In the genomic region with DNA sequence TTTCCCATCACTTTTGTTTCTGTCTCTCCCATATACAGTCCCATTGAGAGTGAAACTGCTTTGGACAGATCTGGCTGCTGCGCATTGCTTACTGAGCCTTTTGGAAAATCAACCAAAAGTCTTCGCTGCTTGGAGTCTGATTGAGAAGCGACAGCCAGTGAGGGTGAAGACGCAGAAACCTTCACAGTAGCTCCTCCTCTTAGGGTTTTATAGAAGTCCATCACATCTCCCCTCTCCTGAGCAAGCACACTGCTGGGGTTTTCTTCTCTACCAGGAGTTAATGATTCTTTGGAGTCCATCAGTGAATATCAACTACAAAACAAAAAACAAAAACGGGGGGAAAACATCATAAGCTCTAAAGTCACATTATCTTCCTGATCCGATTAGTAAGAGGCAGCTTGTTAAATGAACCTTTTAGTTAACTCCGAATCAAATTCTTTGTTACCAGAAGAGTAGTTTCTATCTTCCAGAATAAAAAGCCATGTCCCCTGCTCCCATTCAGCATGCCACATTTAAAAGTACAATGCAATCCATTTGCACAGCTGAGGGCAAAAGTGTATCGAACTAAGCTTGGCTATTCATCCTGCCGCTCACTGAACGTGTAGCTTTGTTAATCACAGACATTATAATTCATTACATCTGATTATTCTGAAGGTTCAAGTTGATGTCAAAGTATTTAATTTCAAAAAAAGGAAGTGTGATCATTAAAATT, we compare ENCODE assay signal across 7 cellular contexts. TPM values are rescaled to one million over a fixed set of nuclear protein-coding genes. Genes with fewer than 3 reads are reported as not detected.
A peak's percentile ranks its signal among the peaks of the same experiment; 100 is the strongest.
DNase-seq lines count a peak whose midpoint lies in the region; ATAC-seq and TF ChIP-seq lines count a peak whose summit lies in the region.

No MANE protein-coding gene starts in this region.

- no peaks in the 10 kb centered on the region; the same call in 1 of the 2 replicates for H3F3A ChIP-seq in GM23338 (replicated peaks; ENCODE audit: low read depth)

- H3K36me3 ChIP-seq in GM23338 (ENCODE audit: insufficient read depth) (no peaks in the 10 kb centered on the region), skeletal muscle satellite cell (ENCODE audit: insufficient read depth, low read length) (peaks cover 12% of the 10 kb centered on the region)

- H3K4me1 Mint-ChIP-seq in GM23338: peaks cover 61% of the 10 kb centered on the region

- H3K27me3 Mint-ChIP-seq in GM23338 (ENCODE audit: insufficient read depth, low read depth, poor library complexity): peaks cover 32% of the 10 kb centered on the region

- H3K9me3 ChIP-seq in skeletal muscle satellite cell (replicated peaks; ENCODE audit: low read length): no peaks in the 10 kb centered on the region

- no peaks in the 10 kb centered on the region for H3K79me2 ChIP-seq in GM23338 (replicated peaks; ENCODE audit: insufficient read depth)

- peaks cover 62% of the 10 kb centered on the region for H3K4me1 ChIP-seq in GM23338 (ENCODE audit: insufficient read depth)
- H3K4me1 ChIP-seq in skeletal muscle satellite cell (ENCODE audit: control insufficient read depth, insufficient read depth, low read length): peaks cover 15% of the 10 kb centered on the region

- peaks cover 2% of the 10 kb centered on the region for H3K9me2 ChIP-seq in GM23338 (ENCODE audit: insufficient read depth)

- ATAC-seq in GM23338 (no peak), GM19324 (IDR thresholded peaks at IDR 0.05; ENCODE audit: low FRiP score, unreplicated experiment) (no peak), GM21825 (IDR thresholded peaks at IDR 0.05; ENCODE audit: unreplicated experiment) (no peak)

- H3K36me3 Mint-ChIP-seq in GM23338 (ENCODE audit: low read depth): peaks cover 8% of the 10 kb centered on the region; the same call in 2 of the 3 replicates

- no peak overlapping the region for H2AFZ ChIP-seq in GM23338

- no peaks in the 10 kb centered on the region; the same call in 2 of the 3 replicates for H3K9me3 Mint-ChIP-seq in GM23338

- H3K27ac Mint-ChIP-seq in GM23338: no peak overlapping the region

- CTCF ChIA-PET in RWPE1 (lab: Yijun Ruan, JAX): interaction anchor here (0.9 to 1.1 kb wide), 3 partner anchors 62 to 479 kb away, joined by 3 to 9 read pairs (median 3); no protein-coding TSS in a partner anchor

- H4K20me1 ChIP-seq in GM23338 (replicated peaks; ENCODE audit: insufficient read depth): no peaks in the 10 kb centered on the region

- peak overlapping the region; percentile 97 for H3K9ac ChIP-seq in skeletal muscle satellite cell (ENCODE audit: low read depth, low read length)

- POLR2A ChIA-PET in RWPE1 (lab: Yijun Ruan, JAX; ENCODE audit: low non-redundant PET): no interaction called here

- H3K27me3 ChIP-seq in GM23338 (ENCODE audit: insufficient read depth) (peaks cover 51% of the 10 kb centered on the region), skeletal muscle satellite cell (ENCODE audit: control insufficient read depth, insufficient read depth, low read length) (no peaks in the 10 kb centered on the region)

- peak overlapping the region; percentile 12; the same call in 2 of the 3 replicates for H3K4me3 Mint-ChIP-seq in GM23338

- H3K4me2 ChIP-seq in GM23338 (peak overlapping the region; percentile 92), skeletal muscle satellite cell (ENCODE audit: low read length) (peak overlapping the region; percentile 87)

- no peak for DNase-seq in GM23338 (ENCODE audit: low spot score)
- DNase-seq in RWPE1 (ENCODE audit: low spot score): no peak
- DNase-seq in fibroblast of peridontal ligament (ENCODE audit: extremely low read depth): peak; percentile 75
- DNase-seq in RKO (ENCODE audit: low spot score): no peak

- peak overlapping the region; percentile 14; the same call in 1 of the 2 replicates for H3K4me3 ChIP-seq in GM23338
- peak overlapping the region; percentile 80 for H3K4me3 ChIP-seq in skeletal muscle satellite cell (ENCODE audit: low read length)

- TF ChIP-seq CTCF in GM23338 (conservative IDR thresholded peaks at IDR 0.05; ENCODE audit: low read depth in 2 of 2): no peak
- no peak for TF ChIP-seq CTCF in RWPE1 (conservative IDR thresholded peaks at IDR 0.05; ENCODE audit: low read depth)

- H3K27ac ChIP-seq in GM23338 (ENCODE audit: low read depth): no peak overlapping the region
- H3K27ac ChIP-seq in RWPE1: peak overlapping the region; percentile 33; the same call in 1 of the 2 replicates

TF ChIP-seq in GM23338, 12 proteins besides CTCF, POLR2A, EP300 and RAD21:
- no peak for TF ChIP-seq STAT1 (IDR thresholded peaks at IDR 0.05; ENCODE audit: unreplicated experiment)
- TF ChIP-seq, protein P1, sequence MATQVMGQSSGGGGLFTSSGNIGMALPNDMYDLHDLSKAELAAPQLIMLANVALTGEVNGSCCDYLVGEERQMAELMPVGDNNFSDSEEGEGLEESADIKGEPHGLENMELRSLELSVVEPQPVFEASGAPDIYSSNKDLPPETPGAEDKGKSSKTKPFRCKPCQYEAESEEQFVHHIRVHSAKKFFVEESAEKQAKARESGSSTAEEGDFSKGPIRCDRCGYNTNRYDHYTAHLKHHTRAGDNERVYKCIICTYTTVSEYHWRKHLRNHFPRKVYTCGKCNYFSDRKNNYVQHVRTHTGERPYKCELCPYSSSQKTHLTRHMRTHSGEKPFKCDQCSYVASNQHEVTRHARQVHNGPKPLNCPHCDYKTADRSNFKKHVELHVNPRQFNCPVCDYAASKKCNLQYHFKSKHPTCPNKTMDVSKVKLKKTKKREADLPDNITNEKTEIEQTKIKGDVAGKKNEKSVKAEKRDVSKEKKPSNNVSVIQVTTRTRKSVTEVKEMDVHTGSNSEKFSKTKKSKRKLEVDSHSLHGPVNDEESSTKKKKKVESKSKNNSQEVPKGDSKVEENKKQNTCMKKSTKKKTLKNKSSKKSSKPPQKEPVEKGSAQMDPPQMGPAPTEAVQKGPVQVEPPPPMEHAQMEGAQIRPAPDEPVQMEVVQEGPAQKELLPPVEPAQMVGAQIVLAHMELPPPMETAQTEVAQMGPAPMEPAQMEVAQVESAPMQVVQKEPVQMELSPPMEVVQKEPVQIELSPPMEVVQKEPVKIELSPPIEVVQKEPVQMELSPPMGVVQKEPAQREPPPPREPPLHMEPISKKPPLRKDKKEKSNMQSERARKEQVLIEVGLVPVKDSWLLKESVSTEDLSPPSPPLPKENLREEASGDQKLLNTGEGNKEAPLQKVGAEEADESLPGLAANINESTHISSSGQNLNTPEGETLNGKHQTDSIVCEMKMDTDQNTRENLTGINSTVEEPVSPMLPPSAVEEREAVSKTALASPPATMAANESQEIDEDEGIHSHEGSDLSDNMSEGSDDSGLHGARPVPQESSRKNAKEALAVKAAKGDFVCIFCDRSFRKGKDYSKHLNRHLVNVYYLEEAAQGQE (IDR thresholded peaks at IDR 0.05; ENCODE audit: unreplicated experiment): no peak
- no peak for TF ChIP-seq EZH2 (IDR thresholded peaks at IDR 0.05; ENCODE audit: low read depth, unreplicated experiment)

RNA-seq across cellular contexts. Expression of a gene that starts 2.8 kb away (rescaled TPM):
- 2.4 and 4.6 TPM in 2 replicates for total RNA-seq in GM23338 (2014; rRNA removed; shearing (Covaris generic))
- polyA plus RNA-seq in GM23338 (2016; fragmentation: Nextera tagmentation; extraction: Ambion mirVana): 0.89 and 1.2 TPM in 2 replicates
- 36.2 and 40.6 TPM in 2 replicates for total RNA-seq in skeletal muscle satellite cell (2012; rRNA removed)
